Comparison of ENCODE assay signal across 7 cellular contexts in genomic region chr19:877992-878660, GRCh38. TPM values are rescaled to one million over a fixed set of nuclear protein-coding genes. Genes with fewer than 3 reads are reported as not detected.
"Had no signal": no experiment of that assay in that cellular context is flagged by ENCODE, and none has a peak within 500 bp of the region (broad histone marks: within the 10 kb centered on the region; RNA-seq: fewer than 3 reads in every experiment).

No MANE protein-coding gene starts in this region.

RNA-seq across cellular contexts. Expression of gene RNU6-9, which starts 15.2 kb away (rescaled TPM):
- total RNA-seq: GM23248, GM23338, H1, H4, H7, H9, HFFc6 had no signal
- polyA plus RNA-seq: GM23248, GM23338, H1 had no signal

RNA-seq across cellular contexts. Expression of gene ELANE, which starts 26.0 kb away (rescaled TPM):
- total RNA-seq: GM23248, GM23338, H1, H4, H7, H9 had no signal
- polyA plus RNA-seq: GM23338, H1 had no signal
